Comparison of ENCODE assay signal across 1 cellular context in the genomic region with DNA sequence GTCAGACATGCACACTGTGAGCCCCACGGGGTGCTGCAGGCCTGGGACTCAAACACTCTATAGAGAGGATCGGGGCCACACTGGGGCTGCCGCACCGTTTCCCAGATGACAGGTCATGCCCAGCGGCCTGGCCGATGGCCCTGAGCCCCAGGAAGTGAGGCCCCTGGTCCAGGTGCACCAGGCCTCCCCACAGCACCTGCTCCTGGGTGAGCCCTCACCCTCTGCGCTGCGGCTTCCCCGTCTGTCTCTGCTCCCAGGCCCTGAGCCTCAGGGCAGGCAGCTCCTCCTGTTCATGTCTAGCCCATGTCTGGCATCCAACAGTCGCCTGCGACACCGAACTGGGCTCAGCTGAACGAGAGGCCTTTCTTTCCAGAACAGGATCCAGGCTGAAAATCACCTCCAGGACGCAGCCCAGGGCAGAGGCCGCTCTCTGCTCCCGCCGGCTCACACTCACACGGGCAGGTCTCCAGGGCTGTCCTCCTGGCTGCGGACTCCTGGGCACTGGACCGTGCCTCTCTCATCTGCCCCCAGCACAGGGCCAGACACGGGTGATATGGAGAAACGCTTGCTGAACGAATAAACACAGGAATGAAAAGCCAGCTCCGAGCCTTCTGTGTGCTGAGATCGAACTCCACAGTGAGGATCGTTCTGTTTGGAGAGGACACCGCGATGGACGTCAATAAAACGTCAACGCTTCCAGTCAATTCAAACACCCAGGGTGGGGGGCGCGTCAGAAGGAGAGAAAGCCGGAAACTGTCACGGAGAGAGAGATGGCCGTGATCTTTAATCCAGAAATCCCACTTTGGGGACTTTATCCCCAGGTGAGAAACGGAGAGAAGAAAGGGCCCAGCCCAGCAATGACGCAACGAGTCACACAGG.
TF ChIP-seq lines count a peak whose summit lies in the region.

No MANE protein-coding gene starts in this region.

TF ChIP-seq in WTC11, 78 proteins besides CTCF, POLR2A, EP300 and RAD21 (continued from another document):
- TF ChIP-seq, protein P1, sequence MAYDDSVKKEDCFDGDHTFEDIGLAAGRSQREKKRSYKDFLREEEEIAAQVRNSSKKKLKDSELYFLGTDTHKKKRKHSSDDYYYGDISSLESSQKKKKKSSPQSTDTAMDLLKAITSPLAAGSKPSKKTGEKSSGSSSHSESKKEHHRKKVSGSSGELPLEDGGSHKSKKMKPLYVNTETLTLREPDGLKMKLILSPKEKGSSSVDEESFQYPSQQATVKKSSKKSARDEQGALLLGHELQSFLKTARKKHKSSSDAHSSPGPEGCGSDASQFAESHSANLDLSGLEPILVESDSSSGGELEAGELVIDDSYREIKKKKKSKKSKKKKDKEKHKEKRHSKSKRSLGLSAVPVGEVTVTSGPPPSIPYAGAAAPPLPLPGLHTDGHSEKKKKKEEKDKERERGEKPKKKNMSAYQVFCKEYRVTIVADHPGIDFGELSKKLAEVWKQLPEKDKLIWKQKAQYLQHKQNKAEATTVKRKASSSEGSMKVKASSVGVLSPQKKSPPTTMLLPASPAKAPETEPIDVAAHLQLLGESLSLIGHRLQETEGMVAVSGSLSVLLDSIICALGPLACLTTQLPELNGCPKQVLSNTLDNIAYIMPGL (CRISPR knock-in tag; IDR thresholded peaks at IDR 0.05) = no peak
- TF ChIP-seq TP53 (CRISPR knock-in tag; IDR thresholded peaks at IDR 0.05) (no peak), FOXK1 (CRISPR knock-in tag; IDR thresholded peaks at IDR 0.05) (no peak)
